Comparison of ENCODE assay signal across 8 cellular contexts in genomic region chr2:101831351-101831865, GRCh38.
A peak's percentile ranks its signal among the peaks of the same experiment; 100 is the strongest.
DNase-seq lines count a peak whose midpoint lies in the region; ATAC-seq and FAIRE-seq lines count a peak whose summit lies in the region.

No MANE protein-coding gene starts in this region.

- no peaks in the 10 kb centered on the region for H3K9me3 ChIP-seq in HUES48 (ENCODE audit: control insufficient read depth, insufficient read depth, low read length)

- peak; percentile 69 for DNase-seq in Caki2 (ENCODE audit: low read depth)
- DNase-seq in SKM-1 (lab: John Stamatoyannopoulos, UW; ENCODE audit: unreplicated experiment) = peak; percentile 33
- peak; percentile 73 for DNase-seq in Right ventricle myocardium inferior (ENCODE audit: missing footprints)
- DNase-seq in pons (ENCODE audit: low spot score) = peak; percentile 96
- peak; percentile 71 for DNase-seq in urothelium cell line (ENCODE audit: low spot score)

- H3K4me1 ChIP-seq in HUES48 (ENCODE audit: control insufficient read depth, insufficient read depth, low read length) = peaks cover 18% of the 10 kb centered on the region

- FAIRE-seq in urothelium cell line (lab: Jason Lieb, UNC) = no peak

- peak overlapping the region; percentile 81 for H3K27ac Mint-ChIP-seq in activated naive CD4-positive, alpha-beta T cell treated with anti-CD3 and anti-CD28 coated beads, Interleukin-2, amount 50 U/mL, for 24 hours

- peaks cover 17% of the 10 kb centered on the region for H3K36me3 Mint-ChIP-seq in activated naive CD4-positive, alpha-beta T cell treated with anti-CD3 and anti-CD28 coated beads, Interleukin-2, amount 50 U/mL, for 24 hours

- H3K4me3 Mint-ChIP-seq in activated naive CD4-positive, alpha-beta T cell treated with anti-CD3 and anti-CD28 coated beads, Interleukin-2, amount 50 U/mL, for 24 hours = peak overlapping the region; percentile 15

- H3K4me3 ChIP-seq in HUES48 (ENCODE audit: low read depth, low read length) = no peak overlapping the region

- H3K36me3 ChIP-seq in HUES48 (ENCODE audit: control insufficient read depth, insufficient read depth, low read length) = peaks cover 85% of the 10 kb centered on the region

- no peaks in the 10 kb centered on the region for H3K27me3 ChIP-seq in HUES48 (ENCODE audit: control insufficient read depth, insufficient read depth, low read length)

- H3K27ac ChIP-seq in HUES48 (ENCODE audit: low read depth, low read length) = peak overlapping the region; percentile 30

- no peaks in the 10 kb centered on the region for H3K27me3 Mint-ChIP-seq in activated naive CD4-positive, alpha-beta T cell treated with anti-CD3 and anti-CD28 coated beads, Interleukin-2, amount 50 U/mL, for 24 hours

- ATAC-seq in GM19463 (IDR thresholded peaks at IDR 0.05; ENCODE audit: unreplicated experiment) = peak; percentile 69
- peak; percentile 80 for ATAC-seq in Right ventricle myocardium inferior

- intact Hi-C loops in Right ventricle myocardium inferior (cut with DNase I) = loop anchor here (1.0 to 2.0 kb wide), 4 partner anchors 132 to 489 kb away; no protein-coding TSS in a partner anchor

- in situ Hi-C loops in Caki2 (cut with HindIII; ENCODE audit: low pct_unique_long_range_greater_than_20kb, low sequenced_read_pairs) = no loop called here

- no peaks in the 10 kb centered on the region for H3K9me3 Mint-ChIP-seq in activated naive CD4-positive, alpha-beta T cell treated with anti-CD3 and anti-CD28 coated beads, Interleukin-2, amount 50 U/mL, for 24 hours

- H3K4me1 Mint-ChIP-seq in activated naive CD4-positive, alpha-beta T cell treated with anti-CD3 and anti-CD28 coated beads, Interleukin-2, amount 50 U/mL, for 24 hours = peaks cover 60% of the 10 kb centered on the region

- H3K9ac ChIP-seq in HUES48 (ENCODE audit: low read depth, low read length) = no peak overlapping the region

Comparison
In these comparisons a context has a peak if more than half of its experiments do, and no peak if none do; other contexts are left out.
1. DNase-seq: peak in every context shown above with its lines; median percentile 96 in pons; 73 in Right ventricle myocardium inferior; 71 in urothelium cell line; 69 in Caki2; 33 in SKM-1.